1 cellular context compared by ENCODE assay signal in the genomic region with DNA sequence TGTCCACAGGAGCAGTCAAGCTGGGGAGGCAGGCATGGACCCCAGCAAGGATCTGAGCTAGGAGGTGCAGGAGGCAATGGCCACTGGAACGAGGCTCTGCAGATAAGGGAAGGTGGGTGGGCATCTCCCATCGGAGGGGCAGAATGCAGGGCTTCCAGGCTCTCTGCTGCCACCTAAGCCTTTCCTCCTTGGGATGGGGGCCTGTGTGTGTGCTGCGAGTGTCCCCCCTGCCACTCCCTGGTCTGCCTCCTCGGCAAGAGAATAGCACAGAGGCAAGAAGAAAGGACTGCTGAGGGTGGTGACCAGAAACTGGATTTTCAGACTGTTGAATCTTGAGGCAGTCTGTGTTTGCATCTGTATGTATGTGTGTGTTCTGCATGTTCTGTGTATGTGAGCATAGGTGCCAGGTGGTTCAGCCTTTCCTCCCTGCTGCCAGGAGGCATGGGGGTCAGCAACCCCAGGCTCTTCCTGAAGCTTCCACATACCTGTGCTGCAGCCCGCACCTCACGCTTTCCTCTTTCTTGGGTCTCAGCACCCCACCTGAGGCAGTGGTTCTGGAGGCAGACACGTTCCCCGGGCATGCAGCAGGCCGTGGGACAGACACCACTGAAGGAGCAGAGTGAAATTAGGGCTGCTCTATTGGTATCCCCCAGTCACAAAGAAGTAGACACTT.
TF ChIP-seq lines count a peak whose summit lies in the region.

No MANE protein-coding gene starts in this region.

TF ChIP-seq in K562, 482 proteins besides CTCF, POLR2A, EP300 and RAD21 (continued from another document):
- TF ChIP-seq, protein P1, sequence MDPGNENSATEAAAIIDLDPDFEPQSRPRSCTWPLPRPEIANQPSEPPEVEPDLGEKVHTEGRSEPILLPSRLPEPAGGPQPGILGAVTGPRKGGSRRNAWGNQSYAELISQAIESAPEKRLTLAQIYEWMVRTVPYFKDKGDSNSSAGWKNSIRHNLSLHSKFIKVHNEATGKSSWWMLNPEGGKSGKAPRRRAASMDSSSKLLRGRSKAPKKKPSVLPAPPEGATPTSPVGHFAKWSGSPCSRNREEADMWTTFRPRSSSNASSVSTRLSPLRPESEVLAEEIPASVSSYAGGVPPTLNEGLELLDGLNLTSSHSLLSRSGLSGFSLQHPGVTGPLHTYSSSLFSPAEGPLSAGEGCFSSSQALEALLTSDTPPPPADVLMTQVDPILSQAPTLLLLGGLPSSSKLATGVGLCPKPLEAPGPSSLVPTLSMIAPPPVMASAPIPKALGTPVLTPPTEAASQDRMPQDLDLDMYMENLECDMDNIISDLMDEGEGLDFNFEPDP (CRISPR knock-in tag; IDR thresholded peaks at IDR 0.05), result no peak
- TF ChIP-seq PCBP1 (IDR thresholded peaks at IDR 0.05; ENCODE audit: low read depth, low read length, poor library complexity, severe bottlenecking) (no peak), NR4A1 (CRISPR knock-in tag; IDR thresholded peaks at IDR 0.05) (no peak), NR4A1 (tag; IDR thresholded peaks at IDR 0.05) (no peak), POLR2G (IDR thresholded peaks at IDR 0.05; ENCODE audit: low read depth, low read length) (0 out of 2 replicates have a peak, but pooled peaks have one; percentile 45), ATF7 (IDR thresholded peaks at IDR 0.05) (no peak)
- TF ChIP-seq, protein P2, sequence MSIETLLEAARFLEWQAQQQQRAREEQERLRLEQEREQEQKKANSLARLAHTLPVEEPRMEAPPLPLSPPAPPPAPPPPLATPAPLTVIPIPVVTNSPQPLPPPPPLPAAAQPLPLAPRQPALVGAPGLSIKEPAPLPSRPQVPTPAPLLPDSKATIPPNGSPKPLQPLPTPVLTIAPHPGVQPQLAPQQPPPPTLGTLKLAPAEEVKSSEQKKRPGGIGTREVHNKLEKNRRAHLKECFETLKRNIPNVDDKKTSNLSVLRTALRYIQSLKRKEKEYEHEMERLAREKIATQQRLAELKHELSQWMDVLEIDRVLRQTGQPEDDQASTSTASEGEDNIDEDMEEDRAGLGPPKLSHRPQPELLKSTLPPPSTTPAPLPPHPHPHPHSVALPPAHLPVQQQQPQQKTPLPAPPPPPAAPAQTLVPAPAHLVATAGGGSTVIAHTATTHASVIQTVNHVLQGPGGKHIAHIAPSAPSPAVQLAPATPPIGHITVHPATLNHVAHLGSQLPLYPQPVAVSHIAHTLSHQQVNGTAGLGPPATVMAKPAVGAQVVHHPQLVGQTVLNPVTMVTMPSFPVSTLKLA (conservative IDR thresholded peaks at IDR 0.05), result no peak
